Comparison of ENCODE assay signal across 32 cellular contexts in the genomic region with DNA sequence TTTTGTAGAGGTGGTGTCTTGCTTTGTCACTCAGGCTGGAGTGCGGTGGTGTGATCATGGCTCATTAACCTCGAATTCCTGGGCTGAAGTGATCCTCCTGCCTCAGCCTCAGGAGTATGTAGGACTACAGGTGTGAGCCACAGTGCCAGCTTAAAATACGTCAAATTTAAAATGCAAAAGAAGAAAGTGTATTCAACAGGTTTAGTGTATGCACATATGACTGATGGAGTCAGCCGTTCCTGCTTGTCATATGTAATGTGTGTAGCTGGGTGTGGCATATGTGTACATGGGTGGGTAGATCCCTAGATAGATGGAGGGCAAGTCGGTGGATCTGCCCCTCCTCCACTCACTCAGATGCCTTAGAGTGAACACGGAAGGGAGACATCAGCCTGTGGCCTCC.
"Had no signal": no experiment of that assay in that cellular context is flagged by ENCODE, and none has a peak within 500 bp of the region (broad histone marks: within the 10 kb centered on the region; RNA-seq: fewer than 3 reads in every experiment).

No MANE protein-coding gene starts in this region.

- H3K27ac ChIP-seq: ascending aorta, breast epithelium, Peyer's patch, SJSA1, VCaP had no signal

- H3K27ac Mint-ChIP-seq: activated CD4-positive, alpha-beta memory T cell treated with anti-CD3 and anti-CD28 coated beads, Interleukin-2, amount 10 ng/mL, durations not matched to agents 7 days and 5 days; activated naive CD8-positive, alpha-beta T cell; activated T-cell treated with anti-CD3 and anti-CD28 coated beads, Interleukin-2, amount 50 U/mL, for 24 hours; activated T-helper 2 cell treated with anti-CD3 and anti-CD28 coated beads, Interferon-gamma antibody, Interleukin-2, Interleukin-4, amounts not matched to agents 10 μg/mL and 5 μg/mL and 100 μg/mL, durations not matched to agents 14 hours and 24 hours and 36 hours; T-helper 17 cell had no signal

- FAIRE-seq: K562 had no signal

- H3K27me3 ChIP-seq: ascending aorta, breast epithelium, MG63, Peyer's patch, SJSA1 had no signal

- H3K36me3 ChIP-seq: ascending aorta, breast epithelium, Peyer's patch, SJSA1 had no signal

- H3K27me3 Mint-ChIP-seq: activated CD4-positive, alpha-beta memory T cell treated with anti-CD3 and anti-CD28 coated beads, Interleukin-2, amount 10 ng/mL, durations not matched to agents 7 days and 5 days; activated naive CD8-positive, alpha-beta T cell; activated T-cell treated with anti-CD3 and anti-CD28 coated beads, Interleukin-2, amount 50 U/mL, for 24 hours; T-cell; T-helper 17 cell had no signal

- DNase-seq: activated CD4-positive, alpha-beta memory T cell treated with anti-CD3 and anti-CD28 coated beads, Interleukin-2, amount 10 ng/mL, durations not matched to agents 7 days and 5 days; activated CD4-positive, alpha-beta T cell treated with anti-CD3 and anti-CD28 coated beads for 1 hour; activated CD4-positive, alpha-beta T cell treated with anti-CD3 and anti-CD28 coated beads for 48 hours; activated CD4-positive, CD25-positive, alpha-beta regulatory T cell; activated gamma-delta T cell; activated naive CD4-positive, alpha-beta T cell treated with anti-CD3 and anti-CD28 coated beads for 36 hours; amygdala; Kasumi-1; MG63; NCI-H1048; NCI-H1105 treated with DMSO at 0.1 percent for 48 hours; NCI-H1436; NCI-H1694; NCI-H1930; NCI-H2081 treated with DMSO at 0.1 percent for 48 hours; NCI-H226; NCI-H524 treated with DMSO at 0.1 percent for 48 hours; RPMI8226; SHP77 treated with DMSO at 0.1 percent for 48 hours; SK-N-SH; T-cell; T-helper 17 cell; T-helper 9 cell had no signal

- ATAC-seq: K562, T-cell, T-helper 17 cell had no signal

- H3K4me1 ChIP-seq: ascending aorta, breast epithelium, SJSA1 had no signal

- H3K9ac ChIP-seq: SK-N-SH had no signal

- H3K4me3 ChIP-seq: ascending aorta, breast epithelium, K562, MG63, Peyer's patch, SJSA1 had no signal

- H3K9me3 ChIP-seq: Peyer's patch, SK-N-SH had no signal

- H3K4me3 Mint-ChIP-seq: activated CD4-positive, alpha-beta memory T cell treated with anti-CD3 and anti-CD28 coated beads, Interleukin-2, amount 10 ng/mL, durations not matched to agents 7 days and 5 days; activated naive CD4-positive, alpha-beta T cell treated with anti-CD3 and anti-CD28 coated beads for 36 hours; activated naive CD8-positive, alpha-beta T cell; activated T-cell treated with anti-CD3 and anti-CD28 coated beads, Interleukin-2, amount 50 U/mL, for 24 hours; T-cell; T-helper 17 cell had no signal
